ENCODE assay signal across 28 cellular contexts in genomic region chr3:164521139-164521538, GRCh38.
"Had no signal": no experiment of that assay in that cellular context is flagged by ENCODE, and none has a peak within 500 bp of the region (broad histone marks: within the 10 kb centered on the region; RNA-seq: fewer than 3 reads in every experiment).

No MANE protein-coding gene starts in this region.

- H3K9me3 Mint-ChIP-seq: type B pancreatic cell had no signal

- H3K36me3 ChIP-seq: neural progenitor cell, neutrophil, pancreas, spleen, thoracic aorta, thyroid gland, vagina had no signal

- H3K27me3 ChIP-seq: neural progenitor cell, neutrophil, pancreas, spleen, thyroid gland, tibial nerve, vagina had no signal

- H3K27ac Mint-ChIP-seq: naive thymus-derived CD4-positive, alpha-beta T cell; natural killer cell; nephron; neural progenitor cell; progenitor cell of endocrine pancreas; stimulated activated memory B cell treated with anti-CD40 and anti-IgM and Interleukin-4, amounts not matched to agents 10 μg/mL and 1 μg/mL and 100 μg/mL, for 72 hours; stimulated activated naive CD8-positive, alpha-beta T cell treated with anti-CD3 and anti-CD28 coated beads, Interleukin-15, amount 100 ng/mL, for 72 hours; type B pancreatic cell had no signal

- H3K4me1 Mint-ChIP-seq: naive thymus-derived CD4-positive, alpha-beta T cell; natural killer cell; nephron; neural progenitor cell; stimulated activated memory B cell treated with anti-CD40 and anti-IgM and Interleukin-4, amounts not matched to agents 10 μg/mL and 1 μg/mL and 100 μg/mL, for 72 hours; stimulated activated naive CD8-positive, alpha-beta T cell treated with anti-CD3 and anti-CD28 coated beads, Interleukin-15, amount 100 ng/mL, for 72 hours had no signal

- ATAC-seq: naive thymus-derived CD4-positive, alpha-beta T cell; natural killer cell; pancreas; psoas muscle; right cardiac atrium; stimulated activated memory B cell treated with anti-CD40 and anti-IgM and Interleukin-4, amounts not matched to agents 10 μg/mL and 1 μg/mL and 100 μg/mL, for 72 hours; stimulated activated naive CD8-positive, alpha-beta T cell treated with anti-CD3 and anti-CD28 coated beads, Interleukin-15, amount 100 ng/mL, for 72 hours had no signal

- H3K4me3 ChIP-seq: neural progenitor cell, pancreas, psoas muscle, skin epidermis, smooth muscle cell, spleen, thoracic aorta, thyroid gland, tibial nerve, vagina had no signal

- H2AFZ ChIP-seq: neural progenitor cell had no signal

- H3K27me3 Mint-ChIP-seq: naive thymus-derived CD4-positive, alpha-beta T cell; progenitor cell of endocrine pancreas; stimulated activated memory B cell treated with anti-CD40 and anti-IgM and Interleukin-4, amounts not matched to agents 10 μg/mL and 1 μg/mL and 100 μg/mL, for 72 hours; stimulated activated naive CD8-positive, alpha-beta T cell treated with anti-CD3 and anti-CD28 coated beads, Interleukin-15, amount 100 ng/mL, for 72 hours; type B pancreatic cell had no signal

- H3K27ac ChIP-seq: neural progenitor cell, neutrophil, pancreas, psoas muscle, skin epidermis, spleen, thoracic aorta, thyroid gland, tibial nerve, vagina had no signal

- H3K4me1 ChIP-seq: neural progenitor cell, pancreas, psoas muscle, spleen, thyroid gland, tibial nerve, vagina had no signal

- H3K9ac ChIP-seq: neural progenitor cell had no signal

- H3K36me3 Mint-ChIP-seq: naive thymus-derived CD4-positive, alpha-beta T cell; neural progenitor cell; stimulated activated memory B cell treated with anti-CD40 and anti-IgM and Interleukin-4, amounts not matched to agents 10 μg/mL and 1 μg/mL and 100 μg/mL, for 72 hours; type B pancreatic cell had no signal

- H3K4me3 Mint-ChIP-seq: naive thymus-derived CD4-positive, alpha-beta T cell; natural killer cell; nephron; neural progenitor cell; stimulated activated memory B cell treated with anti-CD40 and anti-IgM and Interleukin-4, amounts not matched to agents 10 μg/mL and 1 μg/mL and 100 μg/mL, for 72 hours; stimulated activated naive CD8-positive, alpha-beta T cell treated with anti-CD3 and anti-CD28 coated beads, Interleukin-15, amount 100 ng/mL, for 72 hours; type B pancreatic cell had no signal

- H3K9me3 ChIP-seq: neutrophil, pancreas, psoas muscle, thoracic aorta, thyroid gland, vagina had no signal

- DNase-seq: naive thymus-derived CD4-positive, alpha-beta T cell; natural killer cell; nucleus accumbens; pancreas; psoas muscle; spleen; stimulated activated CD4-positive, alpha-beta T cell treated with anti-CD3 and anti-CD28 coated beads, Interleukin-12 subunit alpha, Interleukin-12 subunit beta, amount 100 ng/mL, for 4 hours; stimulated activated CD4-positive, alpha-beta T cell treated with anti-CD3 and anti-CD28 coated beads, Interleukin-1b, Interleukin-23, amount 100 ng/mL, for 48 hours; stimulated activated CD4-positive, alpha-beta T cell treated with anti-CD3 and anti-CD28 coated beads, Interleukin-4, amount 100 ng/mL, for 1 hour; stimulated activated CD4-positive, alpha-beta T cell treated with anti-CD3 and anti-CD28 coated beads, Interleukin-4, amount 100 ng/mL, for 4 hours; stimulated activated CD8-positive, alpha-beta memory T cell treated with anti-CD3 and anti-CD28 coated beads, Interleukin-4, amount 100 ng/mL, for 48 hours; stimulated activated naive CD4-positive, alpha-beta T cell; stimulated activated naive CD8-positive, alpha-beta T cell treated with anti-CD3 and anti-CD28 coated beads, Interleukin-15, amount 100 ng/mL, for 72 hours; stimulated activated naive CD8-positive, alpha-beta T cell treated with anti-CD3 and anti-CD28 coated beads, Interleukin-15, Interleukin-2, amounts not matched to agents 100 U/mL and 50 U/mL, for 24 hours; substantia nigra; thyroid gland had no signal

- H3K4me2 ChIP-seq: neural progenitor cell, smooth muscle cell had no signal
